In the genomic region with DNA sequence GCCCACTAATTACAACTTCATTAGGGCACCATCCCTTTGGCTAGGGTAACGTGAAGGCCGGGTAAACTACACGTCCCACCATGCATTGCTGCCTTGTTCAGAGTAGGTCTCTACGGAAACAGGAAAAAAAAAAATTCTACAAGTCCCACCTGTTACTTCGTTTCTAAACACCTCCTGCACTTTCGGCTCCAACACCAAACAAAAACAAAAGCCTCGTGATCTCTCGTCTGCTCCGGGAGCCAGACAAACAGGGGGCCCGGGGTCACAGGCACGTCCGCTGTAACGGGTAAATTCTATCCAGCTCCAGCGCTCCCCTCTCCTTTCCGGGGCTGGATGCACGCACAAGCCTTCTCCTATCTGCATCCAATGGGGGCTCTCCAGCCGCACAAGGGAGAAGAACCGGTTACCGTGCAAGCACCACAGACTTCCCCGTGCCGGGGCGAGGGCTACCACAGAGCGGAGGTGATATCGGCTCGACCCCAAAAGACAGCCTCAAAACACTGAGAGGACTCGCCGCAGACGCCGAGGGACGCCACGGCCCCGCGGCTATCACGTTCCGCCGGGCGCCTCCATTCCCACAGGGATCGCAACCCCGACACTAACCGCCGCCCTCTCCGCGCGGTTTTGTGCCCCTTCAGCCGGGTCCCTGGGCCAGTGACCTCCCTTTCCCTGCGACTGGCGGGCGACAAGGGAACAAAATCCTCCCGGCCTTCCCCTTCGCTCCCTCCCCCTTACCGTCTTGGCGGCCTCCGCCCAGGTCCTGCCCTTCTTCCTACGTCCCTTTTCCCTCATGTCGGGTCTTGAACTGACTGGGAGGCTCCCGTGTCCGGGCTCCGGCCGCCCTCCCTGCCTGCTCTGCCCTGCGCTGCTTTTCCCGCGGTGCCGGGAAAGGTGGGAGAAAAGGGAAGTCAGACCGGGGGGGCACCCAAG, we compare ENCODE assay signal across 1 cellular context.
A peak's percentile ranks its signal among the peaks of the same experiment; 100 is the strongest.
TF ChIP-seq lines count a peak whose summit lies in the region.

No MANE protein-coding gene starts in this region.

TF ChIP-seq in K562, 482 proteins besides CTCF, POLR2A, EP300 and RAD21 (continued from another document and continues in another):
- TF ChIP-seq, protein P1, sequence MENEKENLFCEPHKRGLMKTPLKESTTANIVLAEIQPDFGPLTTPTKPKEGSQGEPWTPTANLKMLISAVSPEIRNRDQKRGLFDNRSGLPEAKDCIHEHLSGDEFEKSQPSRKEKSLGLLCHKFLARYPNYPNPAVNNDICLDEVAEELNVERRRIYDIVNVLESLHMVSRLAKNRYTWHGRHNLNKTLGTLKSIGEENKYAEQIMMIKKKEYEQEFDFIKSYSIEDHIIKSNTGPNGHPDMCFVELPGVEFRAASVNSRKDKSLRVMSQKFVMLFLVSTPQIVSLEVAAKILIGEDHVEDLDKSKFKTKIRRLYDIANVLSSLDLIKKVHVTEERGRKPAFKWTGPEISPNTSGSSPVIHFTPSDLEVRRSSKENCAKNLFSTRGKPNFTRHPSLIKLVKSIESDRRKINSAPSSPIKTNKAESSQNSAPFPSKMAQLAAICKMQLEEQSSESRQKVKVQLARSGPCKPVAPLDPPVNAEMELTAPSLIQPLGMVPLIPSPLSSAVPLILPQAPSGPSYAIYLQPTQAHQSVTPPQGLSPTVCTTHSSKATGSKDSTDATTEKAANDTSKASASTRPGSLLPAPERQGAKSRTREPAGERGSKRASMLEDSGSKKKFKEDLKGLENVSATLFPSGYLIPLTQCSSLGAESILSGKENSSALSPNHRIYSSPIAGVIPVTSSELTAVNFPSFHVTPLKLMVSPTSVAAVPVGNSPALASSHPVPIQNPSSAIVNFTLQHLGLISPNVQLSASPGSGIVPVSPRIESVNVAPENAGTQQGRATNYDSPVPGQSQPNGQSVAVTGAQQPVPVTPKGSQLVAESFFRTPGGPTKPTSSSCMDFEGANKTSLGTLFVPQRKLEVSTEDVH (IDR thresholded peaks at IDR 0.05; ENCODE audit: low read depth, partially characterized antibody), result no peak
- TF ChIP-seq BRCA1 (IDR thresholded peaks at IDR 0.05) (no peak), BRCA1 (CRISPR knock-in tag; IDR thresholded peaks at IDR 0.05) (peak; percentile 93; the same call in 1 of the 2 replicates), RFX7 (CRISPR knock-in tag; IDR thresholded peaks at IDR 0.05) (no peak), NR2F6 (CRISPR knock-in tag; IDR thresholded peaks at IDR 0.05) (no peak), KDM2B (CRISPR knock-in tag; IDR thresholded peaks at IDR 0.05) (no peak; the same call in 1 of the 2 replicates), SMARCA4 (IDR thresholded peaks at IDR 0.05) (0 out of 2 replicates have a peak, but pooled peaks have one; percentile 28), SP2 (IDR thresholded peaks at IDR 0.05; ENCODE audit: extremely low read depth, low read depth, low read length, poor library complexity, severe bottlenecking) (no peak), SMARCB1 (IDR thresholded peaks at IDR 0.05; ENCODE audit: insufficient read length, low read depth) (no peak), ZC3H11A (IDR thresholded peaks at IDR 0.05; ENCODE audit: low read depth, low read length) (no peak), BMI1 (IDR thresholded peaks at IDR 0.05; ENCODE audit: low read length) (no peak), JUND (IDR thresholded peaks at IDR 0.05; ENCODE audit: borderline replicate concordance, low read depth, low read length) (no peak), JUND (tag; IDR thresholded peaks at IDR 0.05; ENCODE audit: borderline replicate concordance, low read depth, low read length) (no peak), ZNF644 (tag; IDR thresholded peaks at IDR 0.05; ENCODE audit: low read depth) (no peak; the same call in 1 of the 2 replicates), GABPB1 (CRISPR knock-in tag; IDR thresholded peaks at IDR 0.05) (peak; percentile 63), GABPB2 (CRISPR knock-in tag; conservative IDR thresholded peaks at IDR 0.05) (no peak), LARP7 (IDR thresholded peaks at IDR 0.05) (no peak), CXXC5 (CRISPR knock-in tag; IDR thresholded peaks at IDR 0.05) (peak; percentile 57), YY1 (IDR thresholded peaks at IDR 0.05; ENCODE audit: borderline replicate concordance in 1 of 3, control insufficient read depth in 1 of 3, extremely low read depth in 1 of 3, insufficient read depth in 3 of 3, insufficient read length in 1 of 3, insufficient replicate concordance in 2 of 3, low read depth in 1 of 3, low read length in 2 of 3) (peak in 2 of 3 experiments; percentile 1 to 62), ZNF354B (CRISPR knock-in tag; IDR thresholded peaks at IDR 0.05) (no peak), FOS (IDR thresholded peaks at IDR 0.05; ENCODE audit: extremely low read depth, insufficient read length) (no peak), ZFPM2 (CRISPR knock-in tag; IDR thresholded peaks at IDR 0.05) (no peak), ZNF311 (CRISPR knock-in tag; IDR thresholded peaks at IDR 0.05) (no peak), NCOR1 (IDR thresholded peaks at IDR 0.05) (no peak), NFE2 (IDR thresholded peaks at IDR 0.05; ENCODE audit: low read depth) (no peak), ZSCAN29 (IDR thresholded peaks at IDR 0.05) (no peak; the same call in 1 of the 2 replicates), ZNF212 (CRISPR knock-in tag; IDR thresholded peaks at IDR 0.05) (no peak)
- TF ChIP-seq, protein P2, sequence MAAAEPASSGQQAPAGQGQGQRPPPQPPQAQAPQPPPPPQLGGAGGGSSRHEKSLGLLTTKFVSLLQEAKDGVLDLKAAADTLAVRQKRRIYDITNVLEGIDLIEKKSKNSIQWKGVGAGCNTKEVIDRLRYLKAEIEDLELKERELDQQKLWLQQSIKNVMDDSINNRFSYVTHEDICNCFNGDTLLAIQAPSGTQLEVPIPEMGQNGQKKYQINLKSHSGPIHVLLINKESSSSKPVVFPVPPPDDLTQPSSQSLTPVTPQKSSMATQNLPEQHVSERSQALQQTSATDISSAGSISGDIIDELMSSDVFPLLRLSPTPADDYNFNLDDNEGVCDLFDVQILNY (CRISPR knock-in tag; IDR thresholded peaks at IDR 0.05), result no peak
- TF ChIP-seq, protein P3, sequence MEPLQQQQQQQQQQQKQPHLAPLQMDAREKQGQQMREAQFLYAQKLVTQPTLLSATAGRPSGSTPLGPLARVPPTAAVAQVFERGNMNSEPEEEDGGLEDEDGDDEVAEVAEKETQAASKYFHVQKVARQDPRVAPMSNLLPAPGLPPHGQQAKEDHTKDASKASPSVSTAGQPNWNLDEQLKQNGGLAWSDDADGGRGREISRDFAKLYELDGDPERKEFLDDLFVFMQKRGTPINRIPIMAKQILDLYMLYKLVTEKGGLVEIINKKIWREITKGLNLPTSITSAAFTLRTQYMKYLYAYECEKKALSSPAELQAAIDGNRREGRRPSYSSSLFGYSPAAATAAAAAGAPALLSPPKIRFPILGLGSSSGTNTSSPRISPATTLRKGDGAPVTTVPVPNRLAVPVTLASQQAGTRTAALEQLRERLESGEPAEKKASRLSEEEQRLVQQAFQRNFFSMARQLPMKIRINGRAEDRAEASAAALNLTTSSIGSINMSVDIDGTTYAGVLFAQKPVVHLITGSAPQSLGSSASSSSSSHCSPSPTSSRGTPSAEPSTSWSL (CRISPR knock-in tag; IDR thresholded peaks at IDR 0.05; ENCODE audit: borderline replicate concordance), result no peak
- TF ChIP-seq, protein P4, sequence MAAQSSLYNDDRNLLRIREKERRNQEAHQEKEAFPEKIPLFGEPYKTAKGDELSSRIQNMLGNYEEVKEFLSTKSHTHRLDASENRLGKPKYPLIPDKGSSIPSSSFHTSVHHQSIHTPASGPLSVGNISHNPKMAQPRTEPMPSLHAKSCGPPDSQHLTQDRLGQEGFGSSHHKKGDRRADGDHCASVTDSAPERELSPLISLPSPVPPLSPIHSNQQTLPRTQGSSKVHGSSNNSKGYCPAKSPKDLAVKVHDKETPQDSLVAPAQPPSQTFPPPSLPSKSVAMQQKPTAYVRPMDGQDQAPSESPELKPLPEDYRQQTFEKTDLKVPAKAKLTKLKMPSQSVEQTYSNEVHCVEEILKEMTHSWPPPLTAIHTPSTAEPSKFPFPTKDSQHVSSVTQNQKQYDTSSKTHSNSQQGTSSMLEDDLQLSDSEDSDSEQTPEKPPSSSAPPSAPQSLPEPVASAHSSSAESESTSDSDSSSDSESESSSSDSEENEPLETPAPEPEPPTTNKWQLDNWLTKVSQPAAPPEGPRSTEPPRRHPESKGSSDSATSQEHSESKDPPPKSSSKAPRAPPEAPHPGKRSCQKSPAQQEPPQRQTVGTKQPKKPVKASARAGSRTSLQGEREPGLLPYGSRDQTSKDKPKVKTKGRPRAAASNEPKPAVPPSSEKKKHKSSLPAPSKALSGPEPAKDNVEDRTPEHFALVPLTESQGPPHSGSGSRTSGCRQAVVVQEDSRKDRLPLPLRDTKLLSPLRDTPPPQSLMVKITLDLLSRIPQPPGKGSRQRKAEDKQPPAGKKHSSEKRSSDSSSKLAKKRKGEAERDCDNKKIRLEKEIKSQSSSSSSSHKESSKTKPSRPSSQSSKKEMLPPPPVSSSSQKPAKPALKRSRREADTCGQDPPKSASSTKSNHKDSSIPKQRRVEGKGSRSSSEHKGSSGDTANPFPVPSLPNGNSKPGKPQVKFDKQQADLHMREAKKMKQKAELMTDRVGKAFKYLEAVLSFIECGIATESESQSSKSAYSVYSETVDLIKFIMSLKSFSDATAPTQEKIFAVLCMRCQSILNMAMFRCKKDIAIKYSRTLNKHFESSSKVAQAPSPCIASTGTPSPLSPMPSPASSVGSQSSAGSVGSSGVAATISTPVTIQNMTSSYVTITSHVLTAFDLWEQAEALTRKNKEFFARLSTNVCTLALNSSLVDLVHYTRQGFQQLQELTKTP (IDR thresholded peaks at IDR 0.05; ENCODE audit: low read depth in 1 of 2, partially characterized antibody in 2 of 2), result peak; percentile 26 to 84
- TF ChIP-seq, protein P5, sequence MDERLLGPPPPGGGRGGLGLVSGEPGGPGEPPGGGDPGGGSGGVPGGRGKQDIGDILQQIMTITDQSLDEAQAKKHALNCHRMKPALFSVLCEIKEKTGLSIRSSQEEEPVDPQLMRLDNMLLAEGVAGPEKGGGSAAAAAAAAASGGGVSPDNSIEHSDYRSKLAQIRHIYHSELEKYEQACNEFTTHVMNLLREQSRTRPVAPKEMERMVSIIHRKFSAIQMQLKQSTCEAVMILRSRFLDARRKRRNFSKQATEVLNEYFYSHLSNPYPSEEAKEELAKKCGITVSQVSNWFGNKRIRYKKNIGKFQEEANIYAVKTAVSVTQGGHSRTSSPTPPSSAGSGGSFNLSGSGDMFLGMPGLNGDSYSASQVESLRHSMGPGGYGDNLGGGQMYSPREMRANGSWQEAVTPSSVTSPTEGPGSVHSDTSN (CRISPR knock-in tag; IDR thresholded peaks at IDR 0.05; ENCODE audit: low read depth), result 0 out of 2 replicates have a peak, but pooled peaks have one; percentile 19
- TF ChIP-seq, protein P5 (tag; conservative IDR thresholded peaks at IDR 0.05; ENCODE audit: low read depth), result no peak
- TF ChIP-seq, protein P6, sequence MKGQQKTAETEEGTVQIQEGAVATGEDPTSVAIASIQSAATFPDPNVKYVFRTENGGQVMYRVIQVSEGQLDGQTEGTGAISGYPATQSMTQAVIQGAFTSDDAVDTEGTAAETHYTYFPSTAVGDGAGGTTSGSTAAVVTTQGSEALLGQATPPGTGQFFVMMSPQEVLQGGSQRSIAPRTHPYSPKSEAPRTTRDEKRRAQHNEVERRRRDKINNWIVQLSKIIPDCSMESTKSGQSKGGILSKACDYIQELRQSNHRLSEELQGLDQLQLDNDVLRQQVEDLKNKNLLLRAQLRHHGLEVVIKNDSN (CRISPR knock-in tag; IDR thresholded peaks at IDR 0.05), result no peak
- TF ChIP-seq, protein P7, sequence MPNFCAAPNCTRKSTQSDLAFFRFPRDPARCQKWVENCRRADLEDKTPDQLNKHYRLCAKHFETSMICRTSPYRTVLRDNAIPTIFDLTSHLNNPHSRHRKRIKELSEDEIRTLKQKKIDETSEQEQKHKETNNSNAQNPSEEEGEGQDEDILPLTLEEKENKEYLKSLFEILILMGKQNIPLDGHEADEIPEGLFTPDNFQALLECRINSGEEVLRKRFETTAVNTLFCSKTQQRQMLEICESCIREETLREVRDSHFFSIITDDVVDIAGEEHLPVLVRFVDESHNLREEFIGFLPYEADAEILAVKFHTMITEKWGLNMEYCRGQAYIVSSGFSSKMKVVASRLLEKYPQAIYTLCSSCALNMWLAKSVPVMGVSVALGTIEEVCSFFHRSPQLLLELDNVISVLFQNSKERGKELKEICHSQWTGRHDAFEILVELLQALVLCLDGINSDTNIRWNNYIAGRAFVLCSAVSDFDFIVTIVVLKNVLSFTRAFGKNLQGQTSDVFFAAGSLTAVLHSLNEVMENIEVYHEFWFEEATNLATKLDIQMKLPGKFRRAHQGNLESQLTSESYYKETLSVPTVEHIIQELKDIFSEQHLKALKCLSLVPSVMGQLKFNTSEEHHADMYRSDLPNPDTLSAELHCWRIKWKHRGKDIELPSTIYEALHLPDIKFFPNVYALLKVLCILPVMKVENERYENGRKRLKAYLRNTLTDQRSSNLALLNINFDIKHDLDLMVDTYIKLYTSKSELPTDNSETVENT (CRISPR knock-in tag; IDR thresholded peaks at IDR 0.05), result no peak
- TF ChIP-seq, protein P8, sequence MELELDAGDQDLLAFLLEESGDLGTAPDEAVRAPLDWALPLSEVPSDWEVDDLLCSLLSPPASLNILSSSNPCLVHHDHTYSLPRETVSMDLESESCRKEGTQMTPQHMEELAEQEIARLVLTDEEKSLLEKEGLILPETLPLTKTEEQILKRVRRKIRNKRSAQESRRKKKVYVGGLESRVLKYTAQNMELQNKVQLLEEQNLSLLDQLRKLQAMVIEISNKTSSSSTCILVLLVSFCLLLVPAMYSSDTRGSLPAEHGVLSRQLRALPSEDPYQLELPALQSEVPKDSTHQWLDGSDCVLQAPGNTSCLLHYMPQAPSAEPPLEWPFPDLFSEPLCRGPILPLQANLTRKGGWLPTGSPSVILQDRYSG (tag; conservative IDR thresholded peaks at IDR 0.05; ENCODE audit: low read depth), result no peak
- TF ChIP-seq, protein P9, sequence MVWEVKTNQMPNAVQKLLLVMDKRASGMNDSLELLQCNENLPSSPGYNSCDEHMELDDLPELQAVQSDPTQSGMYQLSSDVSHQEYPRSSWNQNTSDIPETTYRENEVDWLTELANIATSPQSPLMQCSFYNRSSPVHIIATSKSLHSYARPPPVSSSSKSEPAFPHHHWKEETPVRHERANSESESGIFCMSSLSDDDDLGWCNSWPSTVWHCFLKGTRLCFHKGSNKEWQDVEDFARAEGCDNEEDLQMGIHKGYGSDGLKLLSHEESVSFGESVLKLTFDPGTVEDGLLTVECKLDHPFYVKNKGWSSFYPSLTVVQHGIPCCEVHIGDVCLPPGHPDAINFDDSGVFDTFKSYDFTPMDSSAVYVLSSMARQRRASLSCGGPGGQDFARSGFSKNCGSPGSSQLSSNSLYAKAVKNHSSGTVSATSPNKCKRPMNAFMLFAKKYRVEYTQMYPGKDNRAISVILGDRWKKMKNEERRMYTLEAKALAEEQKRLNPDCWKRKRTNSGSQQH (CRISPR knock-in tag; IDR thresholded peaks at IDR 0.05), result no peak
